Comparison of ENCODE assay signal across 1 cellular context in the genomic region with DNA sequence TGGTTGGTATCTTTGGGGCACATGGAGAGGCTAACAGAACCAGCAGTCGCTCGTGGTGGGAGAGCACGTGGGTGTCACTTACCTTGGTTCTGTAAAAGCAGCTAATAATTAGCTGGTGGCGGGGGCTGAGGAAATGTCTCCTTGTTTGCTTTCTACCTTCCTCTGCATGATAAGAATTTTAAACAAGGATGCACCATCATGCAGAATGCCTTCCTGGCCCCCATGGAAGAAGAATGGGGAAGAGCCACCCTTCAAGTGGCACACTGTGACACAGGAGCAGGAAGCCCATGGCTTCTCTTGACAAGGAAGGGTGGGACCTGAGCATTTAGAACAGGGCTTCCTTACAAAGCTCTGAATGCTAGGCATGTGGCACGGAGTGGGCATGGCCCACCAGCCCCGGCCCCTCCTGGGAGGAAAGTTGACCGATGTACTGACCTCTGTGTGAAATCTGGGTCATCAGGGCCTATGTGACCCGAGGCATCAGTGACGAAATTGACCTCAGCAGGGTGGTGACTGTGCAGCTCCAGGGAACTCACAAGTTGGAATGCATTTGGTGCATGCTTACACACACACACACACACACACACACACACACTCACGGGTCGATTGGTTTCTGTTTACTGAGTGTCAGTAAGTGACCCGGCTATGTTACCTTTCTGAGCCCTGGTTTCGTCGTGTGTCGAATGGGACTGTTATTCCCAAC.
TF ChIP-seq lines count a peak whose summit lies in the region.

No MANE protein-coding gene starts in this region.

TF ChIP-seq in HepG2, 621 proteins besides CTCF, POLR2A, EP300 and RAD21 (continued from another document and continues in another):
- TF ChIP-seq BCLAF1 (IDR thresholded peaks at IDR 0.05) (no peak), BCL6 (CRISPR knock-in tag; IDR thresholded peaks at IDR 0.05) (0 out of 2 replicates have a peak, but pooled peaks have one; percentile 56), ZFP36L1 (CRISPR knock-in tag; IDR thresholded peaks at IDR 0.05) (no peak), SUZ12 (IDR thresholded peaks at IDR 0.05; ENCODE audit: low read depth, low read length) (no peak), FOXJ3 (CRISPR knock-in tag; IDR thresholded peaks at IDR 0.05; ENCODE audit: borderline replicate concordance) (no peak; the same call in 1 of the 2 replicates), ATF2 (CRISPR knock-in tag; IDR thresholded peaks at IDR 0.05) (peak; percentile 56; the same call in 1 of the 2 replicates), MEIS1 (CRISPR knock-in tag; IDR thresholded peaks at IDR 0.05; ENCODE audit: borderline replicate concordance) (0 out of 2 replicates have a peak, but pooled peaks have one; percentile 77), ZNF263 (CRISPR knock-in tag; IDR thresholded peaks at IDR 0.05) (no peak), ISL2 (CRISPR knock-in tag; IDR thresholded peaks at IDR 0.05) (no peak), RBAK (CRISPR knock-in tag; IDR thresholded peaks at IDR 0.05) (no peak), SMARCC2 (IDR thresholded peaks at IDR 0.05) (no peak), KMT2B (CRISPR knock-in tag; IDR thresholded peaks at IDR 0.05) (no peak), NFYB (CRISPR knock-in tag; IDR thresholded peaks at IDR 0.05) (no peak), RFXAP (CRISPR knock-in tag; IDR thresholded peaks at IDR 0.05; ENCODE audit: borderline replicate concordance) (no peak), SMAD9 (CRISPR knock-in tag; IDR thresholded peaks at IDR 0.05) (no peak), AGO1 (IDR thresholded peaks at IDR 0.05; ENCODE audit: low read depth, low read length, poor library complexity, severe bottlenecking) (no peak), ZNF816 (CRISPR knock-in tag; IDR thresholded peaks at IDR 0.05; ENCODE audit: borderline replicate concordance) (no peak), ZNF577 (CRISPR knock-in tag; IDR thresholded peaks at IDR 0.05; ENCODE audit: borderline replicate concordance, low read depth) (no peak), TCF7 (IDR thresholded peaks at IDR 0.05; ENCODE audit: low read depth) (peak; percentile 25; the same call in 1 of the 2 replicates), NFE2 (CRISPR knock-in tag; IDR thresholded peaks at IDR 0.05) (no peak), NR3C1 (CRISPR knock-in tag; IDR thresholded peaks at IDR 0.05) (no peak), FIP1L1 (IDR thresholded peaks at IDR 0.05; ENCODE audit: borderline replicate concordance, insufficient read depth, low read depth, low read length) (no peak), FOXP1 (IDR thresholded peaks at IDR 0.05) (0 out of 2 replicates have a peak, but pooled peaks have one; percentile 49), FOXP1 (CRISPR knock-in tag; IDR thresholded peaks at IDR 0.05) (peak; percentile 75), ZNF335 (CRISPR knock-in tag; IDR thresholded peaks at IDR 0.05) (no peak), ZNF432 (CRISPR knock-in tag; IDR thresholded peaks at IDR 0.05; ENCODE audit: borderline replicate concordance) (no peak), ZNF253 (CRISPR knock-in tag; IDR thresholded peaks at IDR 0.05; ENCODE audit: borderline replicate concordance) (no peak), KLF12 (CRISPR knock-in tag; IDR thresholded peaks at IDR 0.05; ENCODE audit: borderline replicate concordance) (no peak), ZNF576 (CRISPR knock-in tag; IDR thresholded peaks at IDR 0.05) (no peak), ESRRA (CRISPR knock-in tag; IDR thresholded peaks at IDR 0.05; ENCODE audit: low read depth) (peak; percentile 80), CENPT (CRISPR knock-in tag; IDR thresholded peaks at IDR 0.05; ENCODE audit: low read depth) (no peak), SRSF1 (optimal IDR thresholded peaks at IDR 0.05; ENCODE audit: low read depth, low read length) (no peak), ZNF569 (CRISPR knock-in tag; IDR thresholded peaks at IDR 0.05; ENCODE audit: borderline replicate concordance) (no peak), PBX2 (CRISPR knock-in tag; IDR thresholded peaks at IDR 0.05) (no peak), TMF1 (CRISPR knock-in tag; IDR thresholded peaks at IDR 0.05; ENCODE audit: low read depth) (no peak), CAMTA2 (CRISPR knock-in tag; IDR thresholded peaks at IDR 0.05; ENCODE audit: borderline replicate concordance) (no peak), ARID2 (CRISPR knock-in tag; IDR thresholded peaks at IDR 0.05; ENCODE audit: borderline replicate concordance) (no peak), FOXA1 (IDR thresholded peaks at IDR 0.05) (peak; percentile 63; the same call in 1 of the 2 replicates), FOXA1 (CRISPR knock-in tag; IDR thresholded peaks at IDR 0.05) (peak; percentile 56; the same call in 1 of the 2 replicates), CHD2 (IDR thresholded peaks at IDR 0.05; ENCODE audit: low read depth, low read length) (no peak), PRDM15 (CRISPR knock-in tag; IDR thresholded peaks at IDR 0.05) (no peak), ZFP1 (CRISPR knock-in tag; IDR thresholded peaks at IDR 0.05) (no peak), ZBTB4 (CRISPR knock-in tag; IDR thresholded peaks at IDR 0.05; ENCODE audit: borderline replicate concordance) (0 out of 2 replicates have a peak, but pooled peaks have one; percentile 40), MBD4 (IDR thresholded peaks at IDR 0.05; ENCODE audit: borderline replicate concordance, low read length) (no peak), KLF13 (CRISPR knock-in tag; IDR thresholded peaks at IDR 0.05) (no peak), POLR2G (IDR thresholded peaks at IDR 0.05; ENCODE audit: low read depth, low read length) (no peak), ZNF557 (CRISPR knock-in tag; IDR thresholded peaks at IDR 0.05) (no peak), SMYD3 (CRISPR knock-in tag; IDR thresholded peaks at IDR 0.05) (no peak)
- TF ChIP-seq, protein P1, sequence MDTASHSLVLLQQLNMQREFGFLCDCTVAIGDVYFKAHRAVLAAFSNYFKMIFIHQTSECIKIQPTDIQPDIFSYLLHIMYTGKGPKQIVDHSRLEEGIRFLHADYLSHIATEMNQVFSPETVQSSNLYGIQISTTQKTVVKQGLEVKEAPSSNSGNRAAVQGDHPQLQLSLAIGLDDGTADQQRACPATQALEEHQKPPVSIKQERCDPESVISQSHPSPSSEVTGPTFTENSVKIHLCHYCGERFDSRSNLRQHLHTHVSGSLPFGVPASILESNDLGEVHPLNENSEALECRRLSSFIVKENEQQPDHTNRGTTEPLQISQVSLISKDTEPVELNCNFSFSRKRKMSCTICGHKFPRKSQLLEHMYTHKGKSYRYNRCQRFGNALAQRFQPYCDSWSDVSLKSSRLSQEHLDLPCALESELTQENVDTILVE (CRISPR knock-in tag; IDR thresholded peaks at IDR 0.05): no peak
- TF ChIP-seq, protein P2, sequence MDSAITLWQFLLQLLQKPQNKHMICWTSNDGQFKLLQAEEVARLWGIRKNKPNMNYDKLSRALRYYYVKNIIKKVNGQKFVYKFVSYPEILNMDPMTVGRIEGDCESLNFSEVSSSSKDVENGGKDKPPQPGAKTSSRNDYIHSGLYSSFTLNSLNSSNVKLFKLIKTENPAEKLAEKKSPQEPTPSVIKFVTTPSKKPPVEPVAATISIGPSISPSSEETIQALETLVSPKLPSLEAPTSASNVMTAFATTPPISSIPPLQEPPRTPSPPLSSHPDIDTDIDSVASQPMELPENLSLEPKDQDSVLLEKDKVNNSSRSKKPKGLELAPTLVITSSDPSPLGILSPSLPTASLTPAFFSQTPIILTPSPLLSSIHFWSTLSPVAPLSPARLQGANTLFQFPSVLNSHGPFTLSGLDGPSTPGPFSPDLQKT (CRISPR knock-in tag; IDR thresholded peaks at IDR 0.05; ENCODE audit: borderline replicate concordance): no peak
- TF ChIP-seq, protein P3, sequence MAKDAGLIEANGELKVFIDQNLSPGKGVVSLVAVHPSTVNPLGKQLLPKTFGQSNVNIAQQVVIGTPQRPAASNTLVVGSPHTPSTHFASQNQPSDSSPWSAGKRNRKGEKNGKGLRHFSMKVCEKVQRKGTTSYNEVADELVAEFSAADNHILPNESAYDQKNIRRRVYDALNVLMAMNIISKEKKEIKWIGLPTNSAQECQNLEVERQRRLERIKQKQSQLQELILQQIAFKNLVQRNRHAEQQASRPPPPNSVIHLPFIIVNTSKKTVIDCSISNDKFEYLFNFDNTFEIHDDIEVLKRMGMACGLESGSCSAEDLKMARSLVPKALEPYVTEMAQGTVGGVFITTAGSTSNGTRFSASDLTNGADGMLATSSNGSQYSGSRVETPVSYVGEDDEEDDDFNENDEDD (CRISPR knock-in tag; IDR thresholded peaks at IDR 0.05; ENCODE audit: borderline replicate concordance): no peak
